9 cellular contexts compared by ENCODE assay signal in genomic region chr19:35744335-35744687, GRCh38. TPM values are rescaled to one million over a fixed set of nuclear protein-coding genes. Genes with fewer than 3 reads are reported as not detected.
DNase-seq lines count a peak whose midpoint lies in the region; ATAC-seq and TF ChIP-seq lines count a peak whose summit lies in the region.
"Had no signal": no experiment of that assay in that cellular context is flagged by ENCODE, and none has a peak within 500 bp of the region (broad histone marks: within the 10 kb centered on the region; RNA-seq: fewer than 3 reads in every experiment).

No MANE protein-coding gene starts in this region.

- peak overlapping the region; percentile 60 for H3K4me3 ChIP-seq in GM12875 (ENCODE audit: low read depth, low read length)
- peak overlapping the region; percentile 83 for H3K4me3 ChIP-seq in WERI-Rb-1 (ENCODE audit: low read depth, low read length)
- peak overlapping the region; percentile 90 for H3K4me3 ChIP-seq in fibroblast of villous mesenchyme (ENCODE audit: low read depth, low read length)
- H3K4me3 ChIP-seq in gastrocnemius medialis, result peak overlapping the region; percentile 78 to 96 (median 86)

- H3K27ac ChIP-seq in WERI-Rb-1 (no peak overlapping the region), gastrocnemius medialis (peak overlapping the region; percentile 97 to 99 (median 99))

- H3K36me3 ChIP-seq in WERI-Rb-1 (peaks cover 7% of the 10 kb centered on the region; the same call in 1 of the 2 replicates), gastrocnemius medialis (peaks cover 0 to 5% of the 10 kb centered on the region in 2 donors)

- H3K4me1 ChIP-seq in gastrocnemius medialis, result peaks cover 33 to 47% of the 10 kb centered on the region in 2 donors

- TF ChIP-seq POLR2A in gastrocnemius medialis (IDR thresholded peaks at IDR 0.05), result no peak

- ATAC-seq in gastrocnemius medialis, result no peak
- ATAC-seq in GM19351 (IDR thresholded peaks at IDR 0.05; ENCODE audit: unreplicated experiment), result no peak
- no peak for ATAC-seq in GM21786 (IDR thresholded peaks at IDR 0.05; ENCODE audit: unreplicated experiment)
- no peak for ATAC-seq in GM21619 (IDR thresholded peaks at IDR 0.05; ENCODE audit: unreplicated experiment)

- in situ Hi-C loops in gastrocnemius medialis (cut with MboI; ENCODE audit: low sequenced_read_pairs in 4 of 4), result no loop called here

- DNase-seq in WERI-Rb-1, result no peak
- DNase-seq in fibroblast of villous mesenchyme (ENCODE audit: low read depth), result no peak
- no peak for DNase-seq in gastrocnemius medialis
- DNase-seq in cerebellum (ENCODE audit: low spot score), result no peak

- H3K27me3 ChIP-seq in WERI-Rb-1 (ENCODE audit: insufficient read depth, low read depth, severe bottlenecking), result no peaks in the 10 kb centered on the region
- H3K27me3 ChIP-seq in gastrocnemius medialis, result no peaks in the 10 kb centered on the region

- H3K9me3 ChIP-seq in WERI-Rb-1 (ENCODE audit: severe bottlenecking), result no peaks in the 10 kb centered on the region
- no peaks in the 10 kb centered on the region for H3K9me3 ChIP-seq in gastrocnemius medialis

- intact Hi-C loops in gastrocnemius medialis (cut with DNase I; ENCODE audit: low total_unique reads), result loop anchor here (1.0 to 10.0 kb wide), 4 partner anchors 187 to 1333 kb away; partner anchors contain the start of genes FXYD7, OVOL3, POLR2I and TBCB

- TF ChIP-seq CTCF in GM12875 (IDR thresholded peaks at IDR 0.05; ENCODE audit: borderline replicate concordance, insufficient read depth, low read depth, low read length), result no peak
- TF ChIP-seq CTCF in WERI-Rb-1 (IDR thresholded peaks at IDR 0.05; ENCODE audit: low read depth, low read length), result no peak
- TF ChIP-seq CTCF in fibroblast of villous mesenchyme (IDR thresholded peaks at IDR 0.05; ENCODE audit: insufficient read depth, low read depth, low read length), result no peak
- TF ChIP-seq CTCF in gastrocnemius medialis (IDR thresholded peaks at IDR 0.05 in 4 of 5, conservative IDR thresholded peaks at IDR 0.05 in 1 of 5), result no peak

RNA-seq across cellular contexts. Expression of gene U2AF1L4, which starts 0.9 kb away (rescaled TPM):
- total RNA-seq in fibroblast of villous mesenchyme (4.7 and 5.8 TPM in 2 replicates), gastrocnemius medialis (10 to 100 TPM in 2 of 4 donors, 1 to 10 TPM in 2; 5.1 to 22.9 (median 13.4) TPM), cerebellum (8.6 TPM)

RNA-seq across cellular contexts. Expression of gene PSENEN, which starts 1.1 kb away (rescaled TPM):
- total RNA-seq in fibroblast of villous mesenchyme, result 14.7 and 18.7 TPM in 2 replicates
- 10 to 100 TPM; 22.2 to 45.8 (median 38.3) TPM for total RNA-seq in gastrocnemius medialis
- total RNA-seq in cerebellum, result 11.3 TPM

RNA-seq across cellular contexts. Expression of gene IGFLR1, which starts 2.1 kb away (rescaled TPM):
- total RNA-seq in fibroblast of villous mesenchyme (0.43 and 0.64 TPM in 2 replicates), gastrocnemius medialis (10 to 100 TPM in 1 of 4 donors, 1 to 10 TPM in 3; 2.0 to 14.1 (median 3.0) TPM), cerebellum (1.3 TPM)

RNA-seq across cellular contexts. Expression of gene LIN37, which starts 4.1 kb away (rescaled TPM):
- total RNA-seq in fibroblast of villous mesenchyme, result 13.8 and 14.2 TPM in 2 replicates
- total RNA-seq in gastrocnemius medialis, result 10 to 100 TPM; 14.8 to 19.5 (median 16.6) TPM
- total RNA-seq in cerebellum, result 11.1 TPM

RNA-seq across cellular contexts. Expression of gene HSPB6, which starts 12.5 kb away (rescaled TPM):
- total RNA-seq in fibroblast of villous mesenchyme, result 20.7 and 44.8 TPM in 2 replicates
- 100 to 1,000 TPM in 2 of 4 donors, 10 to 100 TPM in 2; 79.8 to 241 (median 139) TPM for total RNA-seq in gastrocnemius medialis
- not detected for total RNA-seq in cerebellum
- total RNA-seq: T-helper 1 cell treated with Interleukin-12 subunit alpha and Interleukin-12 subunit beta and Interleukin-4 antibody, amounts not matched to agents 30 ng/mL and 1 ng/mL, for 36 hours had no signal
